19 cellular contexts compared by ENCODE assay signal in the genomic region with DNA sequence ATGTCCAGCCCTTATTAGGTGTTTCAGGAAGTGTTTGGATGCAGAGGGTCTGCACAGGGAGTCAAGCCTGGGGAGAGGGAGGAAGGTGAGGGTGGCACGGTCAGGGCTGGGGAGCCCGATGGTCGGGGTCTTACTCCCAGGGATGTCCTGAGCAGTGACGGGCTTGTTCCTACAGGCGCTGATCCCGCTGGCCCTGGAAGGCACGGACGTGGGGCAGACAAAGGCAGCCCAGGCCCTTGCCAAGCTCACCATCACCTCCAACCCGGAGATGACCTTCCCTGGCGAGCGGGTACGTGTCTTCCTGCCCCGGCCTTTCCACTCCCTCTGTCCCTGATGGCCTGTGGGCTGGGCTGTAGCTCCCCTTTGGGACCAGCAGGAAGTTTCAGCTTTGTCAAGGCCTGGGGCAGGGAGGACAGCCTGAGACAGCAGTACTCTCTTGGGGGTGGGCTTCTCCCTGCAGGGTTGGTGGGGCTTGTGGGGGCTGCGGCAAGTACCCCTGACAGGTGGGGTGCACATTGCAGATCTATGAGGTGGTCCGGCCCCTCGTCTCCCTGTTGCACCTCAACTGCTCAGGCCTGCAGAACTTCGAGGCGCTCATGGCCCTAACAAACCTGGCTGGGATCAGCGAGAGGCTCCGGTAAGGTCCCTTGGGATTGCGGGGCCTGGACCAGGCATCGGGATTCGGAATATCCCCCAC.
"Had no signal": no experiment of that assay in that cellular context is flagged by ENCODE, and none has a peak within 500 bp of the region (broad histone marks: within the 10 kb centered on the region; RNA-seq: fewer than 3 reads in every experiment).

No MANE protein-coding gene starts in this region.

- ATAC-seq: left lung had no signal

- H3K4me1 ChIP-seq: breast epithelium had no signal

- H3K27ac Mint-ChIP-seq: activated CD4-positive, alpha-beta T cell treated with anti-CD3 and anti-CD28 coated beads, Interleukin-2, amount 10 ng/mL, durations not matched to agents 24 days and 14 days; activated naive CD8-positive, alpha-beta T cell treated with anti-CD3 and anti-CD28 coated beads, Interleukin-2, amount 10 ng/mL, durations not matched to agents 7 days and 5 days; endodermal cell; naive thymus-derived CD4-positive, alpha-beta T cell had no signal

- H3K9me3 Mint-ChIP-seq: activated CD4-positive, alpha-beta T cell treated with anti-CD3 and anti-CD28 coated beads, Interleukin-2, amount 10 ng/mL, durations not matched to agents 24 days and 14 days; activated naive CD8-positive, alpha-beta T cell treated with anti-CD3 and anti-CD28 coated beads, Interleukin-2, amount 10 ng/mL, durations not matched to agents 7 days and 5 days; endodermal cell; naive thymus-derived CD4-positive, alpha-beta T cell had no signal

- H3K4me3 ChIP-seq: breast epithelium, dorsolateral prefrontal cortex, hepatocyte, left lung, tibial nerve had no signal

- H2AFZ ChIP-seq: hepatocyte had no signal

- H3K9me3 ChIP-seq: breast epithelium, left lung, neutrophil, tibial nerve had no signal

- H3K27ac ChIP-seq: breast epithelium, hepatocyte, left lung, neutrophil, tibial nerve had no signal

- H3K79me2 ChIP-seq: hepatocyte had no signal

- H3K27me3 Mint-ChIP-seq: activated CD4-positive, alpha-beta T cell treated with anti-CD3 and anti-CD28 coated beads, Interleukin-2, amount 10 ng/mL, durations not matched to agents 24 days and 14 days; activated naive CD8-positive, alpha-beta T cell treated with anti-CD3 and anti-CD28 coated beads, Interleukin-2, amount 10 ng/mL, durations not matched to agents 7 days and 5 days; naive thymus-derived CD4-positive, alpha-beta T cell had no signal

- H3K4me2 ChIP-seq: hepatocyte had no signal

- H3K4me3 Mint-ChIP-seq: activated CD4-positive, alpha-beta T cell treated with anti-CD3 and anti-CD28 coated beads, Interleukin-2, amount 10 ng/mL, durations not matched to agents 24 days and 14 days; activated naive CD8-positive, alpha-beta T cell treated with anti-CD3 and anti-CD28 coated beads, Interleukin-2, amount 10 ng/mL, durations not matched to agents 7 days and 5 days; endodermal cell; naive thymus-derived CD4-positive, alpha-beta T cell had no signal

- DNase-seq: activated CD4-positive, alpha-beta T cell treated with anti-CD3 and anti-CD28 coated beads, Interleukin-2, amount 10 ng/mL, durations not matched to agents 24 days and 14 days; activated CD4-positive, CD25-positive, alpha-beta regulatory T cell; activated CD8-positive, alpha-beta memory T cell treated with anti-CD3 and anti-CD28 coated beads, Interleukin-2, amount 50 U/mL, for 48 hours; activated gamma-delta T cell treated with Interleukin-2 at 50 U/mL for 16 hours; activated naive CD8-positive, alpha-beta T cell treated with anti-CD3 and anti-CD28 coated beads, Interleukin-2, amount 10 ng/mL, durations not matched to agents 7 days and 5 days; dorsolateral prefrontal cortex; endodermal cell; islet precursor cell; naive thymus-derived CD4-positive, alpha-beta T cell; retina; stimulated activated CD4-positive, alpha-beta T cell treated with anti-CD3 and anti-CD28 coated beads, Interleukin-15, amount 100 ng/mL, for 24 hours; stimulated activated CD4-positive, alpha-beta T cell treated with anti-CD3 and anti-CD28 coated beads, Interleukin-4, amount 100 ng/mL, for 1 hour; stimulated activated naive CD4-positive, alpha-beta T cell treated with Interleukin-2 at 50 U/mL for 16 hours; substantia nigra had no signal

- H3K27me3 ChIP-seq: breast epithelium, dorsolateral prefrontal cortex, hepatocyte, left lung, neutrophil, tibial nerve had no signal

- H3K4me1 Mint-ChIP-seq: endodermal cell had no signal
